ENCODE assay signal across 14 cellular contexts in the genomic region with DNA sequence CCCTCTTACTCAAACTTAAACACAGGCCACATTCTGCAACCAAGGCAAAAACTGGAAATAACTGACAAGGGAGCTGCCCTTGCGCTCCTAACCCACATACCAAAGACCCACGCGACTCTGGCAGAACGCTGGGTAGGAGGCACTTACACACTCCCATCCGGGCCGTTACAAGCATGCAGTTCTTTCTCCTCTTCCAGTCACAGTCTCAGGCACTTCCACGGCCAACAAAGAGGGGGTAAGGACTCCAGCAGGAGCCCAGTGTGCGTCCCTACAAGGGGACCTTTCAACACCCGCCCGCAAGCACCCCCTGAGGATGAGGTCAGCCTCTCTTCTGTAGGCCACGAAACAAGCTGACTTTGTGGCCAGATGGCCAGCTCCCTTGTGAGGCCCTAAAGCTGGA. TPM values are rescaled to one million over a fixed set of nuclear protein-coding genes. Genes with fewer than 3 reads are reported as not detected.
DNase-seq lines count a peak whose midpoint lies in the region; ATAC-seq, FAIRE-seq and TF ChIP-seq lines count a peak whose summit lies in the region.
"Had no signal": no experiment of that assay in that cellular context is flagged by ENCODE, and none has a peak within 500 bp of the region (broad histone marks: within the 10 kb centered on the region; RNA-seq: fewer than 3 reads in every experiment).

No MANE protein-coding gene starts in this region.

- H3K36me3 ChIP-seq in ascending aorta (peaks cover 2 to 13% of the 10 kb centered on the region in 2 donors), BE2C (peaks cover 24% of the 10 kb centered on the region)
- H3K36me3 ChIP-seq: WERI-Rb-1 had no signal

- H3K9me3 ChIP-seq in ascending aorta (no peaks in the 10 kb centered on the region), BE2C (no peaks in the 10 kb centered on the region)
- H3K9me3 ChIP-seq: esophagus squamous epithelium had no signal

- peaks cover 0 to 2% of the 10 kb centered on the region in 2 donors for H3K4me1 ChIP-seq in ascending aorta
- H3K4me1 ChIP-seq in BE2C = peaks cover 8% of the 10 kb centered on the region

- no peaks in the 10 kb centered on the region for H3K27me3 ChIP-seq in ascending aorta
- no peaks in the 10 kb centered on the region for H3K27me3 ChIP-seq in BE2C
- H3K27me3 ChIP-seq: esophagus squamous epithelium had no signal

- H3K27me3 Mint-ChIP-seq in stimulated activated naive CD8-positive, alpha-beta T cell treated with anti-CD3 and anti-CD28 coated beads, Interleukin-15, Interleukin-2, amounts not matched to agents 100 ng/mL and 50 ng/mL, for 24 hours = no peaks in the 10 kb centered on the region

- peaks cover 33% of the 10 kb centered on the region for H3K36me3 Mint-ChIP-seq in stimulated activated naive CD8-positive, alpha-beta T cell treated with anti-CD3 and anti-CD28 coated beads, Interleukin-15, Interleukin-2, amounts not matched to agents 100 ng/mL and 50 ng/mL, for 24 hours (ENCODE audit: low read depth)

- DNase-seq in MV-4-11 (lab: John Stamatoyannopoulos, UW) (peak; percentile 4), ascending aorta (ENCODE audit: low spot score in 2 of 2) (no peak), left kidney (ENCODE audit: low read depth, low spot score) (peak; percentile 43), BE2C (no peak), H4 (ENCODE audit: low spot score) (no peak), RCC 7860 (ENCODE audit: low spot score) (no peak)
- DNase-seq: esophagus squamous epithelium; MM.1S; OCI-M1; stimulated activated CD4-positive, alpha-beta T cell treated with anti-CD3 and anti-CD28 coated beads, Interleukin-1b, Interleukin-23, amount 100 ng/mL, for 48 hours; WERI-Rb-1 had no signal

- intact Hi-C loops in ascending aorta (cut with DNase I) = no loop called here

- no peak for FAIRE-seq in RCC 7860 (lab: Jason Lieb, UNC)

- H3K4me3 ChIP-seq in ascending aorta = no peak overlapping the region
- no peak overlapping the region for H3K4me3 ChIP-seq in BE2C (ENCODE audit: low read depth, low read length)
- H3K4me3 ChIP-seq: esophagus squamous epithelium had no signal

- H3K27ac ChIP-seq in ascending aorta = peak overlapping the region; percentile 35 to 43
- H3K27ac ChIP-seq: esophagus squamous epithelium, WERI-Rb-1 had no signal

- no peak overlapping the region for H3K4me3 Mint-ChIP-seq in stimulated activated naive CD8-positive, alpha-beta T cell treated with anti-CD3 and anti-CD28 coated beads, Interleukin-15, Interleukin-2, amounts not matched to agents 100 ng/mL and 50 ng/mL, for 24 hours
- H3K4me3 Mint-ChIP-seq: mesothelial cell of epicardium had no signal

- TF ChIP-seq CTCF in ascending aorta (IDR thresholded peaks at IDR 0.05) = no peak
- no peak for TF ChIP-seq CTCF in BE2C (IDR thresholded peaks at IDR 0.05; ENCODE audit: low read depth, low read length)

- H3K27ac Mint-ChIP-seq in stimulated activated naive CD8-positive, alpha-beta T cell treated with anti-CD3 and anti-CD28 coated beads, Interleukin-15, Interleukin-2, amounts not matched to agents 100 ng/mL and 50 ng/mL, for 24 hours = peak overlapping the region; percentile 81
- H3K27ac Mint-ChIP-seq: mesothelial cell of epicardium had no signal

- H3K4me1 Mint-ChIP-seq in stimulated activated naive CD8-positive, alpha-beta T cell treated with anti-CD3 and anti-CD28 coated beads, Interleukin-15, Interleukin-2, amounts not matched to agents 100 ng/mL and 50 ng/mL, for 24 hours (ENCODE audit: low read depth) = peaks cover 61% of the 10 kb centered on the region

- ATAC-seq in HG03354 (IDR thresholded peaks at IDR 0.05; ENCODE audit: poor library complexity, severe bottlenecking, unreplicated experiment) = no peak

- H3K9me3 Mint-ChIP-seq in stimulated activated naive CD8-positive, alpha-beta T cell treated with anti-CD3 and anti-CD28 coated beads, Interleukin-15, Interleukin-2, amounts not matched to agents 100 ng/mL and 50 ng/mL, for 24 hours = no peaks in the 10 kb centered on the region
- H3K9me3 Mint-ChIP-seq: mesothelial cell of epicardium had no signal

RNA-seq across cellular contexts. Expression of gene SERINC5, which starts 57.4 kb away (rescaled TPM):
- total RNA-seq in ascending aorta = 3.4 TPM
- 43.1 TPM for polyA plus RNA-seq in BE2C (2012; ENCODE audit: insufficient read depth, insufficient read length, low read depth)
- total RNA-seq in H4 (2014; rRNA removed; shearing (Covaris generic)) = 10.1 and 15.6 TPM in 2 replicates

Comparison
In these comparisons a context has a peak if more than half of its experiments do, and no peak if none do; other contexts are left out.
1. DNase-seq: peak in MV-4-11 (single experiment) and left kidney (single experiment); none in ascending aorta (0 of 2), BE2C (single experiment), H4 (single experiment) and RCC 7860 (single experiment).